ENCODE assay signal across 27 cellular contexts in the genomic region with DNA sequence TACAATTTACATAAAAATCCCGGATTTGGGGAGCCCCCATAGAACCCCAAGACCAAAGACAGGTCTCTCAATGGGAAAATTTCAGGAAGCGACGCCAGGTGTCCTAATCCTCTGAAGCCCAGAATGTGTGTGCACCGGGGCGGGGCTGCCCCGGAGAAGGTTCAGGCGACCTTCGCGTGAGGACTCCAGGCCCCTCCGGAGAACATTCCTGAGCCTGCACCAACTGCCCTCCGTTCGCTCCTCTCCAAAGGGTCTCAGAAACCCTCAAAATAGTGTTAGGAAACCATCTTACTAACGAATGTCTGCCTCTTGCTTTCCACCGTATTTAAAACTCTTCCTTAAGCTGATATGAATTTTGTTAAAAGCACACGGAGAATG.
"Had no signal": no experiment of that assay in that cellular context is flagged by ENCODE, and none has a peak within 500 bp of the region (broad histone marks: within the 10 kb centered on the region; RNA-seq: fewer than 3 reads in every experiment).

No MANE protein-coding gene starts in this region.

- H3K4me1 Mint-ChIP-seq: activated B cell treated with CpG ODN at 0.5 μM for 24 hours had no signal

- H3K27me3 Mint-ChIP-seq: activated B cell treated with CpG ODN at 0.5 μM for 24 hours had no signal

- H3K4me3 Mint-ChIP-seq: activated B cell treated with CpG ODN at 0.5 μM for 24 hours; activated CD8-positive, alpha-beta T cell treated with anti-CD3 and anti-CD28 coated beads for 36 hours; activated naive CD4-positive, alpha-beta T cell treated with anti-CD3 and anti-CD28 coated beads, Interleukin-2, amount 10 ng/mL, durations not matched to agents 7 days and 5 days; activated naive CD8-positive, alpha-beta T cell treated with anti-CD3 and anti-CD28 coated beads, Interleukin-2, amount 10 ng/mL, durations not matched to agents 7 days and 5 days; activated T-cell treated with anti-CD3 and anti-CD28 coated beads, Interleukin-2, amount 50 U/mL, for 4 hours; activated T-helper 17 cell treated with anti-CD3 and anti-CD28 coated beads, Interleukin-2, amount 50 U/mL, for 72 hours; effector memory CD8-positive, alpha-beta T cell; T-helper 17 cell; T-helper 2 cell treated with Interferon-gamma antibody and Interleukin-4, amounts not matched to agents 5 μg/mL and 100 μg/mL, for 36 hours had no signal

- H3K36me3 Mint-ChIP-seq: activated naive CD4-positive, alpha-beta T cell treated with anti-CD3 and anti-CD28 coated beads, Interleukin-2, amount 10 ng/mL, durations not matched to agents 7 days and 5 days; activated naive CD4-positive, alpha-beta T cell treated with anti-CD3 and anti-CD28 coated beads, Interleukin-2, amount 50 U/mL, for 72 hours; activated naive CD8-positive, alpha-beta T cell treated with anti-CD3 and anti-CD28 coated beads, Interleukin-2, amount 10 ng/mL, durations not matched to agents 7 days and 5 days had no signal

- DNase-seq: activated B cell treated with CpG ODN at 0.5 μM for 24 hours; activated CD4-positive, alpha-beta T cell treated with anti-CD3 and anti-CD28 coated beads for 48 hours; activated CD4-positive, alpha-beta T cell treated with anti-CD3 and anti-CD28 coated beads, Interleukin-2, amount 50 U/mL, for 4 hours; activated CD8-positive, alpha-beta memory T cell treated with anti-CD3 and anti-CD28 coated beads for 24 hours; activated CD8-positive, alpha-beta T cell treated with anti-CD3 and anti-CD28 coated beads for 36 hours; activated gamma-delta T cell; activated naive CD4-positive, alpha-beta T cell; activated naive CD4-positive, alpha-beta T cell treated with anti-CD3 and anti-CD28 coated beads, Interleukin-2, amount 10 ng/mL, durations not matched to agents 7 days and 5 days; activated naive CD8-positive, alpha-beta T cell treated with anti-CD3 and anti-CD28 coated beads, Interleukin-2, amount 10 ng/mL, durations not matched to agents 7 days and 5 days; activated T-cell treated with anti-CD3 and anti-CD28 coated beads, Interleukin-2, amount 50 U/mL, for 4 hours; brain microvascular endothelial cell; cortex of kidney; dermis blood vessel endothelial cell; effector CD4-positive, alpha-beta T cell; effector memory CD8-positive, alpha-beta T cell; esophagus squamous epithelium; foreskin melanocyte; T-helper 1 cell; T-helper 17 cell; T1000; WERI-Rb-1 had no signal

- H3K27ac Mint-ChIP-seq: activated B cell treated with CpG ODN at 0.5 μM for 24 hours; activated CD8-positive, alpha-beta T cell treated with anti-CD3 and anti-CD28 coated beads for 36 hours; activated naive CD4-positive, alpha-beta T cell treated with anti-CD3 and anti-CD28 coated beads, Interleukin-2, amount 10 ng/mL, durations not matched to agents 7 days and 5 days; activated naive CD4-positive, alpha-beta T cell treated with anti-CD3 and anti-CD28 coated beads, Interleukin-2, amount 50 U/mL, for 72 hours; activated naive CD8-positive, alpha-beta T cell treated with anti-CD3 and anti-CD28 coated beads, Interleukin-2, amount 10 ng/mL, durations not matched to agents 7 days and 5 days; activated T-helper 17 cell treated with anti-CD3 and anti-CD28 coated beads, Interleukin-2, amount 50 U/mL, for 72 hours; effector memory CD8-positive, alpha-beta T cell; T-helper 2 cell treated with Interferon-gamma antibody and Interleukin-4, amounts not matched to agents 5 μg/mL and 100 μg/mL, for 36 hours had no signal

- H3K9me3 ChIP-seq: esophagus squamous epithelium, gastroesophageal sphincter had no signal

- H3K27ac ChIP-seq: brain microvascular endothelial cell, epithelial cell of prostate, esophagus squamous epithelium, gastroesophageal sphincter, WERI-Rb-1 had no signal

- H3K36me3 ChIP-seq: brain microvascular endothelial cell, esophagus squamous epithelium, gastroesophageal sphincter, WERI-Rb-1 had no signal

- H3K9me3 Mint-ChIP-seq: activated B cell treated with CpG ODN at 0.5 μM for 24 hours; activated CD8-positive, alpha-beta T cell treated with anti-CD3 and anti-CD28 coated beads for 36 hours; activated naive CD4-positive, alpha-beta T cell treated with anti-CD3 and anti-CD28 coated beads, Interleukin-2, amount 10 ng/mL, durations not matched to agents 7 days and 5 days; activated naive CD4-positive, alpha-beta T cell treated with anti-CD3 and anti-CD28 coated beads, Interleukin-2, amount 50 U/mL, for 72 hours; activated naive CD8-positive, alpha-beta T cell treated with anti-CD3 and anti-CD28 coated beads, Interleukin-2, amount 10 ng/mL, durations not matched to agents 7 days and 5 days; activated T-cell treated with anti-CD3 and anti-CD28 coated beads, Interleukin-2, amount 50 U/mL, for 4 hours; activated T-helper 17 cell treated with anti-CD3 and anti-CD28 coated beads, Interleukin-2, amount 50 U/mL, for 72 hours; effector memory CD8-positive, alpha-beta T cell; T-helper 2 cell treated with Interferon-gamma antibody and Interleukin-4, amounts not matched to agents 5 μg/mL and 100 μg/mL, for 36 hours had no signal

- H3K27me3 ChIP-seq: brain microvascular endothelial cell had no signal

- H3K4me3 ChIP-seq: esophagus squamous epithelium, gastroesophageal sphincter had no signal

- ATAC-seq: activated CD4-positive, CD25-positive, alpha-beta regulatory T cell treated with anti-CD3 and anti-CD28 coated beads, Interleukin-2, amount 50 U/mL, for 24 hours; activated CD8-positive, alpha-beta T cell treated with anti-CD3 and anti-CD28 coated beads for 36 hours; activated naive CD4-positive, alpha-beta T cell treated with anti-CD3 and anti-CD28 coated beads, Interleukin-2, amount 50 U/mL, for 72 hours; activated T-cell treated with anti-CD3 and anti-CD28 coated beads, Interleukin-2, amount 50 U/mL, for 4 hours; activated T-helper 17 cell treated with anti-CD3 and anti-CD28 coated beads, Interleukin-2, amount 50 U/mL, for 72 hours; effector memory CD8-positive, alpha-beta T cell; gastroesophageal sphincter; T-helper 17 cell had no signal
